In the genomic region with DNA sequence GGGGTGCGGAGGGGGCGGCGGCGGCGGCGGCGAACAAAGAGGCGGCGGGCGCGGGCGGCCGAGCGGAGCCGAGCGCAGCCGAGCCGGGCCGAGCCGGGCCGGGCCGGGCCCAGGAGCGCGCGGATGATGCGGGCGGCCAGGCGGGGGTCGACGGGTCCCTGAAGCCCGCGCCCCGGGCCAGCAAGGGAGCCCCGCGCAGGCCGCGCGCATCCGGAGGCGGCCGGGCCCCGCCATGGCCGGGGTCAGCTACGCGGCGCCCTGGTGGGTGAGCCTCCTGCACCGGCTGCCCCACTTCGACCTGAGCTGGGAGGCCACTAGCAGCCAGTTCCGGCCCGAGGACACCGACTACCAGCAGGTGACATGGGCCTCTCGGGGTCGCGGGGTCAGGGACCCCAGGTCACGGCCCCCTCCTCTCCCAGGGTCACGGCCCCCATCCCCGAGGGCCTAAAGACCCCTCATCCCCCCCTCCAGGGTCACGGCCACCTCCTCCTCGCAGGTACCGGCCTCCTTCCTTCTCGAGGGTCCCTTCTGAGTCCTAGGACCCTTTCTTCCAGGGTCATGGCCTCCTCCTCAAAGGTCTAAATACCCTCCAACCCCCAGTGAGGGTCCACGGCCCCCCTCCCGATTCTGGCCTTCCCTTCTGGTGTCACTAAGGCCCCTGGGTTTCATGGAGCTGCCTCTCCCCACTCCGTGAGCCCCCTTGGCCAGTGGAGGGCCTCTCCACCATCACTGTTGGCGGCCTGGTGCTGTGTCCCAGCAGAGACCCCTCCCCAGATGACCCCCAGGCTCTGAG, we compare ENCODE assay signal across 8 cellular contexts. TPM values are rescaled to one million over a fixed set of nuclear protein-coding genes. Genes with fewer than 3 reads are reported as not detected.
DNase-seq lines count a peak whose midpoint lies in the region; ATAC-seq and TF ChIP-seq lines count a peak whose summit lies in the region.

A gene with protein sequence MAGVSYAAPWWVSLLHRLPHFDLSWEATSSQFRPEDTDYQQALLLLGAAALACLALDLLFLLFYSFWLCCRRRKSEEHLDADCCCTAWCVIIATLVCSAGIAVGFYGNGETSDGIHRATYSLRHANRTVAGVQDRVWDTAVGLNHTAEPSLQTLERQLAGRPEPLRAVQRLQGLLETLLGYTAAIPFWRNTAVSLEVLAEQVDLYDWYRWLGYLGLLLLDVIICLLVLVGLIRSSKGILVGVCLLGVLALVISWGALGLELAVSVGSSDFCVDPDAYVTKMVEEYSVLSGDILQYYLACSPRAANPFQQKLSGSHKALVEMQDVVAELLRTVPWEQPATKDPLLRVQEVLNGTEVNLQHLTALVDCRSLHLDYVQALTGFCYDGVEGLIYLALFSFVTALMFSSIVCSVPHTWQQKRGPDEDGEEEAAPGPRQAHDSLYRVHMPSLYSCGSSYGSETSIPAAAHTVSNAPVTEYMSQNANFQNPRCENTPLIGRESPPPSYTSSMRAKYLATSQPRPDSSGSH (plus strand): TSS at position 63 of the 793 bp plus-strand sequence. CDS start 170 bp downstream, at position 233.

- peak within 1 kb of the TSS; percentile 39 to 86 (median 82) for H3K27ac ChIP-seq in body of pancreas
- peak within 1 kb of the TSS; percentile 82 for H3K27ac ChIP-seq in layer of hippocampus (ENCODE audit: low read depth, low read length)
- peak within 1 kb of the TSS; percentile 67 for H3K27ac ChIP-seq in stomach smooth muscle (ENCODE audit: low read length)

- H3K36me3 ChIP-seq in body of pancreas (replicated peaks in 1 of 2; ENCODE audit: insufficient read depth in 1 of 2, low read depth in 2 of 2): no peaks in the 10 kb centered on the region
- H3K36me3 ChIP-seq in stomach smooth muscle (ENCODE audit: control insufficient read depth in 2 of 2, insufficient read depth in 2 of 2, low read length in 2 of 2): no peaks in the 10 kb centered on the region

- peaks cover 54% of the 10 kb centered on the region for H3K36me3 Mint-ChIP-seq in Calu3 (ENCODE audit: insufficient read depth, unreplicated experiment)

- TF ChIP-seq CTCF in Calu3 (IDR thresholded peaks at IDR 0.05; ENCODE audit: unreplicated experiment) (no peak), body of pancreas (IDR thresholded peaks at IDR 0.05) (no peak)

- peak within 1 kb of the TSS; percentile 99 for H3K4me3 Mint-ChIP-seq in Calu3 (ENCODE audit: low read depth, unreplicated experiment)

- BruUV-seq in Calu3 (replicated peaks; lab: Mats Ljungman, UMichigan): TSS peak; percentile 57

- H3K4me1 ChIP-seq in body of pancreas (peaks cover 54% of the 10 kb centered on the region), stomach smooth muscle (ENCODE audit: control insufficient read depth, insufficient read depth, low read length) (peaks cover 62% of the 10 kb centered on the region)

- H3K9me3 ChIP-seq in body of pancreas: no peaks in the 10 kb centered on the region
- no peaks in the 10 kb centered on the region for H3K9me3 ChIP-seq in stomach smooth muscle (ENCODE audit: control insufficient read depth in 2 of 2, low read length in 2 of 2)

- H3K27me3 ChIP-seq in body of pancreas (no peaks in the 10 kb centered on the region), layer of hippocampus (ENCODE audit: control insufficient read depth, insufficient read depth, low read length) (no peaks in the 10 kb centered on the region), stomach smooth muscle (ENCODE audit: control insufficient read depth in 1 of 2, insufficient read depth in 2 of 2, low read length in 2 of 2) (no peaks in the 10 kb centered on the region)

- CTCF ChIA-PET in Calu3 (lab: Charles Lee): interaction anchor here (1.0 to 1.3 kb wide), 3 partner anchors 18 to 181 kb away, joined by 3 to 5 read pairs (median 3); no protein-coding TSS in a partner anchor

- TF ChIP-seq POLR2A in body of pancreas (IDR thresholded peaks at IDR 0.05): no peak

- DNase-seq in Calu3: no peak
- DNase-seq in HuH-7 (ENCODE audit: low spot score): peak; percentile 69
- peak in 3 of 4 donors; percentile 24 to 48 (median 45) for DNase-seq in body of pancreas
- no peak for DNase-seq in glomerular visceral epithelial cell (ENCODE audit: extremely low spot score)

- 3 to 10% methylated on average over 21 to 60 of the region's 65 CpGs for WGBS in body of pancreas, 2 donors

- H3K9me3 Mint-ChIP-seq in Calu3 (ENCODE audit: low read depth, unreplicated experiment): no peaks in the 10 kb centered on the region

- ATAC-seq in GM21447 (IDR thresholded peaks at IDR 0.05; ENCODE audit: unreplicated experiment): peak; percentile 27
- peak; percentile 24 for ATAC-seq in body of pancreas
- ATAC-seq in GM18870 (IDR thresholded peaks at IDR 0.05; ENCODE audit: unreplicated experiment): no peak

- no peaks in the 10 kb centered on the region for H3K27me3 Mint-ChIP-seq in Calu3 (ENCODE audit: unreplicated experiment)

- peak within 1 kb of the TSS in 1 of 2 donors; percentile 55 for H3K4me3 ChIP-seq in body of pancreas
- peak within 1 kb of the TSS; percentile 62 to 87 for H3K4me3 ChIP-seq in stomach smooth muscle (ENCODE audit: low read length in 2 of 2)

- peaks cover 48% of the 10 kb centered on the region for H3K4me1 Mint-ChIP-seq in Calu3 (ENCODE audit: low read depth, unreplicated experiment)

- peak within 1 kb of the TSS; percentile 86 for H3K27ac Mint-ChIP-seq in Calu3 (ENCODE audit: unreplicated experiment)

- H3K9ac ChIP-seq in stomach smooth muscle (ENCODE audit: low read length in 2 of 2): peak within 1 kb of the TSS; percentile 82 to 90

- intact Hi-C loops in Calu3 (cut with micrococcal nuclease; ENCODE audit: unreplicated experiment) (loop anchor here (5.0 kb wide), 1 partner anchor 60 kb away; no protein-coding TSS in a partner anchor), body of pancreas (cut with DNase I) (no loop called here)

RNA-seq across cellular contexts. Expression of the gene that starts here (rescaled TPM):
- 167 and 187 TPM in 2 replicates for total RNA-seq in Calu3 (2022)
- total RNA-seq in body of pancreas: 10 to 100 TPM; 11.2 to 32.0 TPM

Comparison
In these comparisons a context has a peak if more than half of its experiments do, and no peak if none do; other contexts are left out.
1. DNase-seq: peak in HuH-7 (single experiment) and body of pancreas (3 of 4); none in Calu3 (single experiment) and glomerular visceral epithelial cell (single experiment).
2. Peak in every context shown above with its lines, with median percentiles within 50 percentile points of each other: H3K27ac ChIP-seq.